ENCODE assay signal across 23 cellular contexts in genomic region chr16:49532873-49533272, GRCh38.
"Had no signal": no experiment of that assay in that cellular context is flagged by ENCODE, and none has a peak within 500 bp of the region (broad histone marks: within the 10 kb centered on the region; RNA-seq: fewer than 3 reads in every experiment).

No MANE protein-coding gene starts in this region.

- H3K9me3 Mint-ChIP-seq: activated CD8-positive, alpha-beta T cell treated with anti-CD3 and anti-CD28 coated beads for 36 hours; activated naive CD4-positive, alpha-beta T cell treated with anti-CD3 and anti-CD28 coated beads, Interleukin-2, amount 50 U/mL, for 24 hours had no signal

- H3K9ac ChIP-seq: SK-N-SH had no signal

- H3K27me3 Mint-ChIP-seq: activated CD4-positive, alpha-beta T cell treated with anti-CD3 and anti-CD28 coated beads for 36 hours; activated CD8-positive, alpha-beta T cell treated with anti-CD3 and anti-CD28 coated beads for 36 hours; activated naive CD4-positive, alpha-beta T cell treated with anti-CD3 and anti-CD28 coated beads, Interleukin-2, amount 50 U/mL, for 24 hours had no signal

- H3K27me3 ChIP-seq: brain microvascular endothelial cell, cardiac muscle cell, Peyer's patch, SJCRH30 had no signal

- H3K36me3 Mint-ChIP-seq: activated naive CD4-positive, alpha-beta T cell treated with anti-CD3 and anti-CD28 coated beads, Interleukin-2, amount 50 U/mL, for 24 hours had no signal

- H3K4me3 ChIP-seq: cardiac muscle cell, K562, Peyer's patch, SJCRH30 had no signal

- H3K27ac Mint-ChIP-seq: activated CD4-positive, alpha-beta T cell treated with anti-CD3 and anti-CD28 coated beads for 36 hours; activated CD8-positive, alpha-beta T cell treated with anti-CD3 and anti-CD28 coated beads for 36 hours; activated naive CD4-positive, alpha-beta T cell treated with anti-CD3 and anti-CD28 coated beads, Interleukin-2, amount 50 U/mL, for 24 hours had no signal

- ATAC-seq: activated CD4-positive, alpha-beta T cell treated with anti-CD3 and anti-CD28 coated beads for 36 hours; activated CD8-positive, alpha-beta T cell treated with anti-CD3 and anti-CD28 coated beads for 36 hours; K562 had no signal

- H3K4me2 ChIP-seq: SK-N-SH had no signal

- DNase-seq: activated CD4-positive, alpha-beta T cell treated with anti-CD3 and anti-CD28 coated beads for 36 hours; activated CD8-positive, alpha-beta memory T cell treated with anti-CD3 and anti-CD28 coated beads, Interleukin-2, amount 50 U/mL, for 4 hours; activated CD8-positive, alpha-beta T cell treated with anti-CD3 and anti-CD28 coated beads for 36 hours; activated T-cell treated with anti-CD3 and anti-CD28 coated beads, Interleukin-2, amount 50 U/mL, for 1 hour; brain microvascular endothelial cell; Karpas-422; MM.1S; NCI-H1105; NCI-H1436; NCI-H1694 treated with DMSO at 0.1 percent for 48 hours; NCI-H2029 treated with DMSO at 0.1 percent for 48 hours; NCI-H510A treated with DMSO at 0.1 percent for 48 hours; NK-92 treated with Interleukin-12 subunit alpha and Interleukin-12 subunit beta, amount 100 ng/mL, for 24 hours; Peyer's patch; Right ventricle myocardium superior; SJCRH30; SK-N-SH; SW 1271; T-helper 9 cell had no signal

- H3K36me3 ChIP-seq: brain microvascular endothelial cell, cardiac muscle cell, Peyer's patch, SJCRH30 had no signal

- H3K4me3 Mint-ChIP-seq: activated CD4-positive, alpha-beta T cell treated with anti-CD3 and anti-CD28 coated beads for 36 hours; activated CD8-positive, alpha-beta T cell treated with anti-CD3 and anti-CD28 coated beads for 36 hours; activated naive CD4-positive, alpha-beta T cell treated with anti-CD3 and anti-CD28 coated beads, Interleukin-2, amount 50 U/mL, for 24 hours had no signal

- H3K4me1 ChIP-seq: Peyer's patch, SJCRH30 had no signal

- H3K27ac ChIP-seq: brain microvascular endothelial cell, cardiac muscle cell, Peyer's patch, RWPE1, SJCRH30 had no signal

- H3K9me3 ChIP-seq: Peyer's patch, SJCRH30, SK-N-SH had no signal
